13 cellular contexts compared by ENCODE assay signal in genomic region chr2:239362497-239362896, GRCh38.
"Had no signal": no experiment of that assay in that cellular context is flagged by ENCODE, and none has a peak within 500 bp of the region (broad histone marks: within the 10 kb centered on the region; RNA-seq: fewer than 3 reads in every experiment).

No MANE protein-coding gene starts in this region.

- H3K36me3 ChIP-seq: suprapubic skin, thyroid gland, upper lobe of right lung, vagina had no signal

- H3K27ac Mint-ChIP-seq: memory B cell, nephron progenitor cell had no signal

- H3K27me3 Mint-ChIP-seq: memory B cell had no signal

- H3K27ac ChIP-seq: psoas muscle, suprapubic skin, thyroid gland, upper lobe of right lung, vagina had no signal

- H3K9me3 ChIP-seq: psoas muscle, suprapubic skin, thyroid gland, upper lobe of right lung, vagina had no signal

- H3K4me3 ChIP-seq: psoas muscle, smooth muscle cell, suprapubic skin, thyroid gland, upper lobe of right lung, vagina had no signal

- H3K9me3 Mint-ChIP-seq: memory B cell had no signal

- H3K4me3 Mint-ChIP-seq: memory B cell, nephron progenitor cell had no signal

- H3K27me3 ChIP-seq: suprapubic skin, thyroid gland, upper lobe of right lung, vagina had no signal

- DNase-seq: effector memory CD4-positive, alpha-beta T cell; midbrain; nephron progenitor cell; psoas muscle; stimulated activated CD4-positive, alpha-beta T cell treated with anti-CD3 and anti-CD28 coated beads, Interleukin-2, amount 100 ng/mL, for 48 hours; stimulated activated naive CD4-positive, alpha-beta T cell treated with Interleukin-2 at 50 U/mL for 16 hours; thyroid gland; upper lobe of right lung had no signal

- ATAC-seq: esophagus mucosa, psoas muscle, upper lobe of right lung had no signal

- H3K4me1 ChIP-seq: upper lobe of right lung had no signal
